ENCODE assay signal across 2 cellular contexts in genomic region chr1:201024251-201024998, GRCh38.
TF ChIP-seq lines count a peak whose summit lies in the region.

No MANE protein-coding gene starts in this region.

TF ChIP-seq in IMR-90, 13 proteins besides CTCF, POLR2A, EP300 and RAD21:
- TF ChIP-seq NFE2L2 (IDR thresholded peaks at IDR 0.05; ENCODE audit: low read depth, low read length) = no peak
- TF ChIP-seq SMC3 (IDR thresholded peaks at IDR 0.05; ENCODE audit: low read depth, low read length) = no peak
- no peak for TF ChIP-seq CHD1 (IDR thresholded peaks at IDR 0.05; ENCODE audit: low read depth, low read length)
- no peak for TF ChIP-seq MAFK (IDR thresholded peaks at IDR 0.05; ENCODE audit: low read depth, low read length)
- no peak for TF ChIP-seq MXI1 (IDR thresholded peaks at IDR 0.05; ENCODE audit: borderline replicate concordance, low read depth, low read length)

TF ChIP-seq in SK-N-SH treated with all-trans-retinoic acid at 6 μM for 48 hours, 23 proteins besides CTCF, POLR2A, EP300 and RAD21:
- TF ChIP-seq RARB (CRISPR knock-in tag; IDR thresholded peaks at IDR 0.05) = no peak
- TF ChIP-seq PPARA (CRISPR knock-in tag; IDR thresholded peaks at IDR 0.05; ENCODE audit: borderline replicate concordance) = no peak
- TF ChIP-seq ZNF8 (CRISPR knock-in tag; IDR thresholded peaks at IDR 0.05) = no peak
- TF ChIP-seq TSHZ2 (CRISPR knock-in tag; IDR thresholded peaks at IDR 0.05) = no peak
- TF ChIP-seq SNAI2 (CRISPR knock-in tag; IDR thresholded peaks at IDR 0.05) = no peak
- no peak for TF ChIP-seq BACH2 (CRISPR knock-in tag; IDR thresholded peaks at IDR 0.05; ENCODE audit: borderline replicate concordance)
- TF ChIP-seq CREB5 (CRISPR knock-in tag; IDR thresholded peaks at IDR 0.05; ENCODE audit: low read depth) = no peak
- no peak for TF ChIP-seq ZFP30 (CRISPR knock-in tag; IDR thresholded peaks at IDR 0.05)
- no peak for TF ChIP-seq ZC3H10 (CRISPR knock-in tag; IDR thresholded peaks at IDR 0.05)
- TF ChIP-seq ARNTL (CRISPR knock-in tag; IDR thresholded peaks at IDR 0.05; ENCODE audit: borderline replicate concordance, low read depth) = no peak
- TF ChIP-seq ESRRG (CRISPR knock-in tag; IDR thresholded peaks at IDR 0.05) = no peak
- TF ChIP-seq OSR1 (CRISPR knock-in tag; IDR thresholded peaks at IDR 0.05) = no peak
- TF ChIP-seq ISL1 (CRISPR knock-in tag; IDR thresholded peaks at IDR 0.05) = no peak
- TF ChIP-seq TOX (CRISPR knock-in tag; IDR thresholded peaks at IDR 0.05; ENCODE audit: borderline replicate concordance) = no peak
- TF ChIP-seq PATZ1 (CRISPR knock-in tag; IDR thresholded peaks at IDR 0.05; ENCODE audit: borderline replicate concordance) = no peak
- TF ChIP-seq CSRNP3 (CRISPR knock-in tag; IDR thresholded peaks at IDR 0.05) = no peak
